Comparison of ENCODE assay signal across 24 cellular contexts in the genomic region with DNA sequence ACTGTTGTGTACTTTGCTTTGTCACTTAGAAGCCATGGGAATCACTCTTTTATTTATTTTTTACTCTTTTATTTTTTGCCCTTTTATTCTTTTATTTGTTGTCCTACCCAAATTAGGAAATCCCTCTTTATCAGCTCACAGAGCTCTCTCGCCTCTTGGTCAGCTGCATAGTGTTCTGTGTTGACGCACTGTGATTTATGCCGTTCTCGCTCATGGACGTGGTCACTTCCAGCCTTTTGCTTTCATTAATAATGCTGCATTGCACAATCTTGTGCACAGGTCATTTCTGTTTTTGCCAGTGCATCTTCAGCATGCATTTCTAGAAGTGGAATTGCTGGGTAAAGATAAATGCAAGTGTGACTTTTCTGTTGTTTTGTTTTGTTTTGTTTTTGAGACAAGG. TPM values are rescaled to one million over a fixed set of nuclear protein-coding genes. Genes with fewer than 3 reads are reported as not detected.
DNase-seq lines count a peak whose midpoint lies in the region; ATAC-seq, FAIRE-seq and TF ChIP-seq lines count a peak whose summit lies in the region.
"Had no signal": no experiment of that assay in that cellular context is flagged by ENCODE, and none has a peak within 500 bp of the region (broad histone marks: within the 10 kb centered on the region; RNA-seq: fewer than 3 reads in every experiment).

No MANE protein-coding gene starts in this region.

- peaks cover 18 to 27% of the 10 kb centered on the region in 2 experiments; a peak in 4 of 5 replicates for H3K4me1 ChIP-seq in K562 (replicated peaks in 1 of 2; ENCODE audit: control insufficient read depth in 2 of 2, insufficient read depth in 2 of 2, low read length in 2 of 2)
- H3K4me1 ChIP-seq in uterus = peaks cover 0 to 3% of the 10 kb centered on the region in 2 donors
- H3K4me1 ChIP-seq: SJCRH30 had no signal

- intact Hi-C loops in K562 (cut with micrococcal nuclease) (no loop called here), uterus (cut with DNase I; ENCODE audit: low total_unique reads) (no loop called here)

- peak; percentile 15 for FAIRE-seq in K562 (lab: Jason Lieb, UNC)

- H3K9me3 ChIP-seq in K562 (replicated peaks; ENCODE audit: control insufficient read depth, insufficient read depth, low read depth, low read length) (no peaks in the 10 kb centered on the region), uterus (no peaks in the 10 kb centered on the region)
- H3K9me3 ChIP-seq: SJCRH30 had no signal

- in situ Hi-C loops in K562 (cut with MboI) = loop anchor here (25.0 kb wide), 1 partner anchor 455 kb away; no protein-coding TSS in a partner anchor

- no peak for TF ChIP-seq POLR2A in K562 (conservative IDR thresholded peaks at IDR 0.05)
- TF ChIP-seq POLR2A in uterus (IDR thresholded peaks at IDR 0.05) = no peak

- H3K27ac ChIP-seq in K562 (ENCODE audit: extremely low read depth, low read depth, low read length) = no peak overlapping the region
- peak overlapping the region; percentile 82 to 86 for H3K27ac ChIP-seq in uterus
- H3K27ac ChIP-seq: C4-2B, SJCRH30 had no signal

- no peak for TF ChIP-seq EP300 in K562 (IDR thresholded peaks at IDR 0.05; ENCODE audit: low read length)

- no TSS peak for BruUV-seq in K562 (replicated peaks; lab: Mats Ljungman, UMichigan)

- ATAC-seq in K562 (no peak), omental fat pad (ENCODE audit: low FRiP score) (peak; percentile 65), GM18517 (IDR thresholded peaks at IDR 0.05; ENCODE audit: unreplicated experiment) (no peak), GM18502 (IDR thresholded peaks at IDR 0.05; ENCODE audit: poor library complexity, unreplicated experiment) (no peak)
- ATAC-seq: Panc1 had no signal

- WGBS in K562 (ENCODE audit: insufficient coverage, low coverage, missing lambda C conversion rate) = 40% methylated on average over 5 of the region's 5 CpGs

- no peak overlapping the region for H3K4me2 ChIP-seq in K562 (ENCODE audit: insufficient read depth, low read length)

- peaks cover 11% of the 10 kb centered on the region; the same call in 1 of the 3 replicates for H3K79me2 ChIP-seq in K562 (ENCODE audit: control insufficient read depth, insufficient read depth, low read length)

- TF ChIP-seq RAD21 in K562 (CRISPR knock-in tag; conservative IDR thresholded peaks at IDR 0.05 in 1 of 2, IDR thresholded peaks at IDR 0.05 in 1 of 2) = no peak

- POLR2A ChIA-PET in K562 (lab: Yijun Ruan, JAX) = no interaction called here

- H3K27me3 ChIP-seq in K562 (ENCODE audit: control insufficient read depth in 2 of 2, insufficient read depth in 2 of 2, low read length in 2 of 2) (no peaks in the 10 kb centered on the region), uterus (no peaks in the 10 kb centered on the region)
- H3K27me3 ChIP-seq: SJCRH30 had no signal

- H3K9me1 ChIP-seq in K562 (ENCODE audit: control insufficient read depth, insufficient read depth, low read length) = no peaks in the 10 kb centered on the region

- TF ChIP-seq CTCF in K562 (IDR thresholded peaks at IDR 0.05 in 2 of 3, conservative IDR thresholded peaks at IDR 0.05 in 1 of 3; ENCODE audit: insufficient read depth in 2 of 3, low read depth in 1 of 3, low read length in 3 of 3) (no peak), omental fat pad (IDR thresholded peaks at IDR 0.05) (no peak), uterus (IDR thresholded peaks at IDR 0.05) (no peak)

- no peak overlapping the region for H3K4me3 ChIP-seq in K562
- no peak overlapping the region for H3K4me3 ChIP-seq in uterus
- H3K4me3 ChIP-seq: SJCRH30 had no signal

- H3K9ac ChIP-seq in K562 (ENCODE audit: insufficient read depth in 1 of 2, low read depth in 2 of 2, low read length in 2 of 2) = no peak overlapping the region

- no peaks in the 10 kb centered on the region for H4K20me1 ChIP-seq in K562 (replicated peaks; ENCODE audit: control insufficient read depth, insufficient read depth, low read length)

- CTCF ChIA-PET in K562 (lab: Yijun Ruan, JAX; ENCODE audit: low intra/inter-chr PET ratio) = interaction anchor here (0.6 kb wide), 1 partner anchor 157 kb away, joined by 3 read pairs; no protein-coding TSS in a partner anchor

- no peak for DNase-seq in K562 (ENCODE audit: extremely low read depth in 1 of 4, low spot score in 3 of 4)
- DNase-seq in iris pigment epithelial cell (ENCODE audit: low read depth) = peak; percentile 38
- DNase-seq in omental fat pad (ENCODE audit: low spot score) = no peak
- DNase-seq in uterus = peak; percentile 80 to 91
- no peak for DNase-seq in HPDE6-E6E7 (ENCODE audit: extremely low spot score)
- no peak for DNase-seq in cerebellar cortex (ENCODE audit: low spot score)
- DNase-seq: ACHN, AML-193, DMS79, H7, HFFc6, Kasumi-1, MM.1S, NCI-H1092, NCI-H1436 treated with DMSO at 0.1 percent for 48 hours, NCI-H2029, NCI-H2171 treated with DMSO at 0.1 percent for 48 hours, NCI-H446, NCI-H526 treated with DMSO at 0.1 percent for 48 hours, SJCRH30 had no signal

- H3K36me3 ChIP-seq in K562 (ENCODE audit: control insufficient read depth, insufficient read depth, low read length) (peaks cover 83% of the 10 kb centered on the region), uterus (no peaks in the 10 kb centered on the region)

- H2AFZ ChIP-seq in K562 (ENCODE audit: low read depth, low read length) = no peak overlapping the region

RNA-seq across cellular contexts. Expression of gene FBH1, which starts 42.3 kb away (rescaled TPM):
- total RNA-seq in K562 (2011; cell fraction: chromatin; rRNA removed; ENCODE audit: low replicate concordance) = 410 and 519 TPM in 2 replicates
- 208 and 256 TPM in 2 replicates for total RNA-seq in K562 (2011; cell fraction: nucleolus; rRNA removed)
- total RNA-seq in K562 (2011; cell fraction: nucleoplasm; rRNA removed) = 298 and 374 TPM in 2 replicates
- 80.6 and 87.9 TPM in 2 replicates for total RNA-seq in K562 (2014; rRNA removed)
- 77.7 and 77.8 TPM in 2 replicates for total RNA-seq in K562 (2014; rRNA removed; fragmentation: Illumina TruSeq; extraction: Trizol)
- total RNA-seq in K562 (2015; rRNA removed; fragmentation: Illumina TruSeq; extraction: Trizol) = 107 and 108 TPM in 2 replicates
- 93.5 and 95.1 TPM in 2 replicates for total RNA-seq in K562 (2021)
- polyA plus RNA-seq in K562 (2011; rRNA removed) = 85.6 and 89.2 TPM in 2 replicates
- 69.8 and 73.7 TPM in 2 replicates for polyA plus RNA-seq in K562 (2011; cell fraction: cytosol; rRNA removed)
- polyA plus RNA-seq in K562 (2011; cell fraction: nucleus; rRNA removed) = 239 and 245 TPM in 2 replicates
- polyA plus RNA-seq in K562 (2012) = 54.6 and 57.0 TPM in 2 replicates
- 66.3 and 70.1 TPM in 2 replicates for polyA plus RNA-seq in K562 (2014; fragmentation: Illumina TruSeq; extraction: Trizol)
- polyA plus RNA-seq in K562 (2014; fragmentation: Nextera tagmentation; extraction: Ambion mirVana) = 10 to 100 TPM; 13.4 to 23.4 TPM
- polyA plus RNA-seq in K562 (2014; rRNA removed) = 69.7 and 73.1 TPM in 2 replicates
- 138 and 191 TPM in 2 replicates for polyA minus RNA-seq in K562 (2011; rRNA and poly(A)+ RNA removed)
- polyA minus RNA-seq in K562 (2011; cell fraction: cytosol; rRNA and poly(A)+ RNA removed) = 70.7 and 86.7 TPM in 2 replicates
- 79.0 and 120 TPM in 2 replicates for polyA minus RNA-seq in K562 (2011; cell fraction: nucleus; rRNA and poly(A)+ RNA removed)
- total RNA-seq in omental fat pad = 100 to 1,000 TPM in 1 of 4 donors, 10 to 100 TPM in 3; 79.2 to 129 (median 81.4) TPM
- total RNA-seq in uterus = 100 to 1,000 TPM in 2 of 4 donors, 10 to 100 TPM in 2; 55.0 to 119 (median 85.8) TPM

RNA-seq across cellular contexts. Expression of gene ANKRD16, which starts 42.7 kb away (rescaled TPM):
- 39.2 and 65.1 TPM in 2 replicates for total RNA-seq in K562 (2011; cell fraction: chromatin; rRNA removed; ENCODE audit: low replicate concordance)
- total RNA-seq in K562 (2011; cell fraction: nucleolus; rRNA removed) = 44.0 and 45.9 TPM in 2 replicates
- 34.3 and 35.3 TPM in 2 replicates for total RNA-seq in K562 (2011; cell fraction: nucleoplasm; rRNA removed)
- total RNA-seq in K562 (2014; rRNA removed) (14.6 and 17.8 TPM in 2 replicates), K562 (2014; rRNA removed; fragmentation: Illumina TruSeq; extraction: Trizol) (4.1 and 4.2 TPM in 2 replicates), K562 (2015; rRNA removed; fragmentation: Illumina TruSeq; extraction: Trizol) (9.0 and 9.5 TPM in 2 replicates), K562 (2021) (13.9 and 14.2 TPM in 2 replicates), omental fat pad (1 to 10 TPM; 4.1 to 8.7 (median 5.8) TPM), uterus (10 to 100 TPM; 11.9 to 28.4 (median 17.8) TPM)
- polyA plus RNA-seq in K562 (2011; rRNA removed) (16.0 and 21.9 TPM in 2 replicates), K562 (2014; fragmentation: Illumina TruSeq; extraction: Trizol) (8.6 and 8.9 TPM in 2 replicates), K562 (2014; fragmentation: Nextera tagmentation; extraction: Ambion mirVana) (1 to 10 TPM; 1.5 to 2.2 TPM), K562 (2014; rRNA removed) (10.4 and 11.6 TPM in 2 replicates)
- 19.2 and 19.7 TPM in 2 replicates for polyA plus RNA-seq in K562 (2011; cell fraction: cytosol; rRNA removed)
- polyA plus RNA-seq in K562 (2011; cell fraction: nucleus; rRNA removed) = 62.2 and 65.6 TPM in 2 replicates
- 9.1 and 10.1 TPM in 2 replicates for polyA plus RNA-seq in K562 (2012)
- 13.3 and 18.5 TPM in 2 replicates for polyA minus RNA-seq in K562 (2011; rRNA and poly(A)+ RNA removed)
- polyA minus RNA-seq in K562 (2011; cell fraction: cytosol; rRNA and poly(A)+ RNA removed) = 6.7 and 11.4 TPM in 2 replicates
- 19.4 and 22.5 TPM in 2 replicates for polyA minus RNA-seq in K562 (2011; cell fraction: nucleus; rRNA and poly(A)+ RNA removed)

RNA-seq across cellular contexts. Expression of gene IL15RA, which starts 45.0 kb away (rescaled TPM):
- 12.8 and 14.2 TPM in 2 replicates for total RNA-seq in K562 (2011; cell fraction: chromatin; rRNA removed; ENCODE audit: low replicate concordance)
- total RNA-seq in K562 (2011; cell fraction: nucleolus; rRNA removed) = 16.7 and 17.9 TPM in 2 replicates
- 13.9 and 18.0 TPM in 2 replicates for total RNA-seq in K562 (2011; cell fraction: nucleoplasm; rRNA removed)
- 9.8 and 10.1 TPM in 2 replicates for total RNA-seq in K562 (2014; rRNA removed)
- total RNA-seq in K562 (2014; rRNA removed; fragmentation: Illumina TruSeq; extraction: Trizol) = 4.0 and 4.5 TPM in 2 replicates
- 4.7 and 5.2 TPM in 2 replicates for total RNA-seq in K562 (2015; rRNA removed; fragmentation: Illumina TruSeq; extraction: Trizol)
- total RNA-seq in K562 (2021) = 9.4 and 11.7 TPM in 2 replicates
- 8.0 and 18.3 TPM in 2 replicates for polyA plus RNA-seq in K562 (2011; rRNA removed)
- polyA plus RNA-seq in K562 (2011; cell fraction: cytosol; rRNA removed) = 20.1 and 26.7 TPM in 2 replicates
- polyA plus RNA-seq in K562 (2011; cell fraction: nucleus; rRNA removed) = 12.0 and 12.3 TPM in 2 replicates
- 5.6 and 11.1 TPM in 2 replicates for polyA plus RNA-seq in K562 (2012)
- polyA plus RNA-seq in K562 (2014; fragmentation: Illumina TruSeq; extraction: Trizol) = 10.6 and 11.2 TPM in 2 replicates
- 1 to 10 TPM; 1.2 to 2.0 TPM for polyA plus RNA-seq in K562 (2014; fragmentation: Nextera tagmentation; extraction: Ambion mirVana)
- polyA plus RNA-seq in K562 (2014; rRNA removed) = 8.7 and 9.9 TPM in 2 replicates
- 4.5 and 4.7 TPM in 2 replicates for polyA minus RNA-seq in K562 (2011; rRNA and poly(A)+ RNA removed)
- 10.1 and 10.2 TPM in 2 replicates for polyA minus RNA-seq in K562 (2011; cell fraction: cytosol; rRNA and poly(A)+ RNA removed)
- 2.9 and 3.1 TPM in 2 replicates for polyA minus RNA-seq in K562 (2011; cell fraction: nucleus; rRNA and poly(A)+ RNA removed)
- total RNA-seq in omental fat pad = 10 to 100 TPM; 18.7 to 71.6 (median 26.8) TPM
- 10 to 100 TPM in 3 of 4 donors, 1 to 10 TPM in 1; 1.6 to 42.5 (median 31.9) TPM for total RNA-seq in uterus
- total RNA-seq: SJCRH30 had no signal

Comparison
In these comparisons a context has a peak if more than half of its experiments do, and no peak if none do; other contexts are left out.
1. DNase-seq: peak in iris pigment epithelial cell (single experiment) and uterus (2 of 2); none in K562 (0 of 4), omental fat pad (single experiment), HPDE6-E6E7 (single experiment) and cerebellar cortex (single experiment).